Comparison of ENCODE assay signal across 8 cellular contexts in the genomic region with DNA sequence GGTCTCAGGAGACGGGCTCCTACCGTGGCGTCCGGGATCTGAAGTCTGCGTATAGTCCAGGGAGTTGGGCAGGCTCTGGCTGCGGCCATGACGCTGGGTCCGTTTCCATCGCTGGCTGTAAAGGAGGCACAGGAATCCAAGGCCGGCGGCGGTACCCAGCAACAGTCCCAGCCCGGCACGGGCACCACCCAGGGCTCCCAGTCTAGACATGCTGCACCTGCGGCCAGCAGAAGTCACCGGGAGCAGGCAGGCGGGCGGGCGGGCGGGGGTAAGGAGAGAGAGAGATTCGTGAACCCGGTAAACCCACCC. TPM values are rescaled to one million over a fixed set of nuclear protein-coding genes. Genes with fewer than 3 reads are reported as not detected.
A peak's percentile ranks its signal among the peaks of the same experiment; 100 is the strongest.
DNase-seq lines count a peak whose midpoint lies in the region; ATAC-seq and TF ChIP-seq lines count a peak whose summit lies in the region.

No MANE protein-coding gene starts in this region.

- BruUV-seq in Caco-2 (replicated peaks; lab: Mats Ljungman, UMichigan): no TSS peak

- TF ChIP-seq CTCF in Caco-2 (IDR thresholded peaks at IDR 0.05; ENCODE audit: insufficient read depth in 1 of 2, low read depth in 1 of 2, low read length in 1 of 2, severe bottlenecking in 1 of 2, unreplicated experiment in 1 of 2) (no peak), fibroblast of villous mesenchyme (IDR thresholded peaks at IDR 0.05; ENCODE audit: insufficient read depth, low read depth, low read length) (no peak), osteocyte (IDR thresholded peaks at IDR 0.05) (no peak)

- H3K27me3 Mint-ChIP-seq in Caco-2 (ENCODE audit: insufficient read depth, unreplicated experiment): no peaks in the 10 kb centered on the region
- H3K27me3 Mint-ChIP-seq in activated CD4-positive, alpha-beta memory T cell treated with anti-CD3 and anti-CD28 coated beads, Interleukin-2, amount 10 ng/mL, durations not matched to agents 7 days and 5 days: no peaks in the 10 kb centered on the region
- H3K27me3 Mint-ChIP-seq in osteocyte (ENCODE audit: unreplicated experiment): no peaks in the 10 kb centered on the region

- no peaks in the 10 kb centered on the region for H3K9me3 Mint-ChIP-seq in Caco-2 (ENCODE audit: unreplicated experiment)
- no peaks in the 10 kb centered on the region for H3K9me3 Mint-ChIP-seq in activated CD4-positive, alpha-beta memory T cell treated with anti-CD3 and anti-CD28 coated beads, Interleukin-2, amount 10 ng/mL, durations not matched to agents 7 days and 5 days
- no peaks in the 10 kb centered on the region for H3K9me3 Mint-ChIP-seq in osteocyte (ENCODE audit: unreplicated experiment)

- POLR2A ChIA-PET in Caco-2 (lab: Charles Lee): interaction anchor here (1.3 kb wide), 1 partner anchor 9 kb away, joined by 4 read pairs; the partner anchor contains the start of gene GCHFR
- POLR2A ChIA-PET in activated CD4-positive, alpha-beta memory T cell treated with anti-CD3 and anti-CD28 coated beads, Interleukin-2, amount 10 ng/mL, durations not matched to agents 7 days and 5 days (lab: Charles Lee): interaction anchor here (0.8 to 3.6 kb wide), 4 partner anchors 10 to 59 kb away, joined by 3 to 43 read pairs (median 12); partner anchors contain the start of genes GCHFR and RAD51

- H3K4me1 Mint-ChIP-seq in Caco-2 (ENCODE audit: low read depth, unreplicated experiment) (no peaks in the 10 kb centered on the region), osteocyte (ENCODE audit: unreplicated experiment) (peaks cover 18% of the 10 kb centered on the region)
- peaks cover 31% of the 10 kb centered on the region for H3K4me1 Mint-ChIP-seq in activated CD4-positive, alpha-beta memory T cell treated with anti-CD3 and anti-CD28 coated beads, Interleukin-2, amount 10 ng/mL, durations not matched to agents 7 days and 5 days

- DNase-seq in Caco-2: peak in 1 of 2 experiments; percentile 27
- peak; percentile 39 for DNase-seq in activated CD4-positive, alpha-beta memory T cell treated with anti-CD3 and anti-CD28 coated beads, Interleukin-2, amount 10 ng/mL, durations not matched to agents 7 days and 5 days
- peak; percentile 34 for DNase-seq in fibroblast of villous mesenchyme (ENCODE audit: low read depth)
- DNase-seq in osteocyte (ENCODE audit: extremely low spot score, unreplicated experiment): no peak
- DNase-seq in hippocampal formation (lab: John Stamatoyannopoulos, UW): no peak
- DNase-seq in Ammon's horn (ENCODE audit: low spot score): no peak
- DNase-seq in H4 (ENCODE audit: low spot score): no peak

- intact Hi-C loops in Caco-2 (cut with micrococcal nuclease; ENCODE audit: unreplicated experiment): loop anchor here (2.0 kb wide), 1 partner anchor 140 kb away; the partner anchor contains the start of gene VPS18

- no peaks in the 10 kb centered on the region; the same call in 1 of the 2 replicates for H3K36me3 ChIP-seq in Caco-2 (ENCODE audit: control insufficient read depth, insufficient read depth, low read length)

- ATAC-seq in HG02678 (IDR thresholded peaks at IDR 0.05; ENCODE audit: unreplicated experiment): peak; percentile 3

- H3K36me3 Mint-ChIP-seq in Caco-2 (ENCODE audit: insufficient read depth, unreplicated experiment): peaks cover 18% of the 10 kb centered on the region
- peaks cover 34% of the 10 kb centered on the region for H3K36me3 Mint-ChIP-seq in activated CD4-positive, alpha-beta memory T cell treated with anti-CD3 and anti-CD28 coated beads, Interleukin-2, amount 10 ng/mL, durations not matched to agents 7 days and 5 days (ENCODE audit: low read depth)
- peaks cover 14% of the 10 kb centered on the region for H3K36me3 Mint-ChIP-seq in osteocyte (ENCODE audit: unreplicated experiment)

- no peaks in the 10 kb centered on the region for H3K27me3 ChIP-seq in Caco-2 (replicated peaks; ENCODE audit: control insufficient read depth, insufficient read depth, low read length)

- CTCF ChIA-PET in Caco-2 (lab: Charles Lee): no interaction called here
- CTCF ChIA-PET in activated CD4-positive, alpha-beta memory T cell treated with anti-CD3 and anti-CD28 coated beads, Interleukin-2, amount 10 ng/mL, durations not matched to agents 7 days and 5 days (lab: Charles Lee): interaction anchor here (3.3 kb wide), 1 partner anchor 10 kb away, joined by 19 read pairs; no protein-coding TSS in a partner anchor

- H3K4me1 ChIP-seq in Caco-2: no peaks in the 10 kb centered on the region

- H3K4me3 ChIP-seq in Caco-2 (ENCODE audit: low read depth, low read length) (peak overlapping the region; percentile 68), fibroblast of villous mesenchyme (ENCODE audit: low read depth, low read length) (peak overlapping the region; percentile 99)

- H3K27ac Mint-ChIP-seq in Caco-2 (ENCODE audit: unreplicated experiment) (peak overlapping the region; percentile 99), osteocyte (ENCODE audit: unreplicated experiment) (peak overlapping the region; percentile 85)
- H3K27ac Mint-ChIP-seq in activated CD4-positive, alpha-beta memory T cell treated with anti-CD3 and anti-CD28 coated beads, Interleukin-2, amount 10 ng/mL, durations not matched to agents 7 days and 5 days: peak overlapping the region; percentile 95

- no peaks in the 10 kb centered on the region for H3K9me3 ChIP-seq in Caco-2

- H3K4me3 Mint-ChIP-seq in Caco-2 (ENCODE audit: unreplicated experiment): peak overlapping the region; percentile 91
- peak overlapping the region; percentile 88 for H3K4me3 Mint-ChIP-seq in activated CD4-positive, alpha-beta memory T cell treated with anti-CD3 and anti-CD28 coated beads, Interleukin-2, amount 10 ng/mL, durations not matched to agents 7 days and 5 days
- peak overlapping the region; percentile 89 for H3K4me3 Mint-ChIP-seq in osteocyte (ENCODE audit: unreplicated experiment)

RNA-seq across cellular contexts. Expression of gene RMDN3, which starts 0.5 kb away (rescaled TPM):
- 46.3 and 48.0 TPM in 2 replicates for total RNA-seq in Caco-2 (2022)
- total RNA-seq in activated CD4-positive, alpha-beta memory T cell treated with anti-CD3 and anti-CD28 coated beads, Interleukin-2, amount 10 ng/mL, durations not matched to agents 7 days and 5 days: 10 to 100 TPM; 28.4 to 30.5 TPM
- total RNA-seq in fibroblast of villous mesenchyme: 17.3 and 17.4 TPM in 2 replicates
- total RNA-seq in osteocyte: 30.2 and 35.6 TPM in 2 replicates
- total RNA-seq in H4 (2014; rRNA removed; shearing (Covaris generic)): 10.1 and 10.4 TPM in 2 replicates

RNA-seq across cellular contexts. Expression of gene GCHFR, which starts 9.3 kb away (rescaled TPM):
- 54.4 and 59.2 TPM in 2 replicates for total RNA-seq in Caco-2 (2022)
- 10 to 100 TPM; 39.4 to 39.6 TPM for total RNA-seq in activated CD4-positive, alpha-beta memory T cell treated with anti-CD3 and anti-CD28 coated beads, Interleukin-2, amount 10 ng/mL, durations not matched to agents 7 days and 5 days
- 2.6 and 2.9 TPM in 2 replicates for total RNA-seq in fibroblast of villous mesenchyme
- 3.8 and 5.1 TPM in 2 replicates for total RNA-seq in osteocyte
- total RNA-seq in H4 (2014; rRNA removed; shearing (Covaris generic)): 43.2 and 49.0 TPM in 2 replicates

RNA-seq across cellular contexts. Expression of gene C15orf62, which starts 15.3 kb away (rescaled TPM):
- 0.91 and 1.3 TPM in 2 replicates for total RNA-seq in Caco-2 (2022)
- 1 to 10 TPM; 1.1 to 1.2 TPM for total RNA-seq in activated CD4-positive, alpha-beta memory T cell treated with anti-CD3 and anti-CD28 coated beads, Interleukin-2, amount 10 ng/mL, durations not matched to agents 7 days and 5 days
- under 0.01 TPM in 1 of 2 replicates, not detected in the other for total RNA-seq in fibroblast of villous mesenchyme
- not detected in 2 replicates for total RNA-seq in osteocyte
- total RNA-seq in H4 (2014; rRNA removed; shearing (Covaris generic)): 0.45 TPM in 1 of 2 replicates, not detected in the other

RNA-seq across cellular contexts. Expression of gene ZFYVE19, which starts 52.4 kb away (rescaled TPM):
- total RNA-seq in Caco-2 (2022) (26.7 and 26.9 TPM in 2 replicates), fibroblast of villous mesenchyme (17.3 and 21.6 TPM in 2 replicates), osteocyte (21.1 and 23.6 TPM in 2 replicates)
- total RNA-seq in activated CD4-positive, alpha-beta memory T cell treated with anti-CD3 and anti-CD28 coated beads, Interleukin-2, amount 10 ng/mL, durations not matched to agents 7 days and 5 days: 10 to 100 TPM; 27.2 to 29.8 TPM
- 29.4 and 32.2 TPM in 2 replicates for total RNA-seq in H4 (2014; rRNA removed; shearing (Covaris generic))

RNA-seq across cellular contexts. Expression of gene DNAJC17, which starts 52.7 kb away (rescaled TPM):
- 26.3 and 30.1 TPM in 2 replicates for total RNA-seq in Caco-2 (2022)
- 10 to 100 TPM; 35.8 to 37.8 TPM for total RNA-seq in activated CD4-positive, alpha-beta memory T cell treated with anti-CD3 and anti-CD28 coated beads, Interleukin-2, amount 10 ng/mL, durations not matched to agents 7 days and 5 days
- total RNA-seq in fibroblast of villous mesenchyme: 24.5 and 30.7 TPM in 2 replicates
- 38.1 and 39.8 TPM in 2 replicates for total RNA-seq in osteocyte
- 50.4 and 60.5 TPM in 2 replicates for total RNA-seq in H4 (2014; rRNA removed; shearing (Covaris generic))

Comparison
In these comparisons a context has a peak if more than half of its experiments do, and no peak if none do; other contexts are left out.
1. DNase-seq: peak in activated CD4-positive, alpha-beta memory T cell treated with anti-CD3 and anti-CD28 coated beads, Interleukin-2, amount 10 ng/mL, durations not matched to agents 7 days and 5 days (single experiment) and fibroblast of villous mesenchyme (single experiment); none in osteocyte (single experiment), hippocampal formation (0 of 2), Ammon's horn (single experiment) and H4 (single experiment).
2. Peak in every context shown above with its lines, with median percentiles within 50 percentile points of each other: H3K27ac Mint-ChIP-seq and H3K4me3 Mint-ChIP-seq.